In genomic region chr18:62325806-62326645, GRCh38 we compare ENCODE assay signal across 8 cellular contexts. TPM values are rescaled to one million over a fixed set of nuclear protein-coding genes. Genes with fewer than 3 reads are reported as not detected.
DNase-seq lines count a peak whose midpoint lies in the region; ATAC-seq, FAIRE-seq and TF ChIP-seq lines count a peak whose summit lies in the region.

No MANE protein-coding gene starts in this region.

- H3K4me3 ChIP-seq in OCI-LY3 (ENCODE audit: low read length) (peak overlapping the region; percentile 78), left lung (peak overlapping the region; percentile 22 to 59), stomach (peak overlapping the region; percentile 47 to 71 (median 60))

- peak overlapping the region; percentile 52 for H3K9ac ChIP-seq in OCI-LY3 (ENCODE audit: low read length)

- intact Hi-C loops in MCF 10A (cut with micrococcal nuclease): loop anchor here (1.0 to 5.0 kb wide), 2 partner anchors 144 to 258 kb away; no protein-coding TSS in a partner anchor
- intact Hi-C loops in left lung (cut with DNase I): no loop called here
- intact Hi-C loops in stomach (cut with DNase I; ENCODE audit: low total_unique reads): no loop called here

- H2AFZ ChIP-seq in OCI-LY3 (ENCODE audit: low read depth, low read length): peak overlapping the region; percentile 72

- TF ChIP-seq POLR2A in stomach (IDR thresholded peaks at IDR 0.05): no peak

- DNase-seq in D721Med (ENCODE audit: insufficient read length, low spot score) (no peak), MCF 10A (ENCODE audit: unreplicated experiment) (peak; percentile 18), left lung (peak in 1 of 2 donors; percentile 83), stomach (no peak), GOT3 (lab: John Stamatoyannopoulos, UW) (no peak), occipital lobe (lab: John Stamatoyannopoulos, UW) (no peak)

- H3K4me3 Mint-ChIP-seq in MCF 10A (ENCODE audit: unreplicated experiment): peak overlapping the region; percentile 75

- H3K9me3 ChIP-seq in OCI-LY3 (ENCODE audit: insufficient read depth, low read length): no peaks in the 10 kb centered on the region
- H3K9me3 ChIP-seq in left lung: no peaks in the 10 kb centered on the region
- no peaks in the 10 kb centered on the region for H3K9me3 ChIP-seq in stomach

- peak; percentile 97 for FAIRE-seq in D721Med (lab: Jason Lieb, UNC)

- POLR2A ChIA-PET in MCF 10A (lab: Yijun Ruan, JAX): interaction anchor here (0.7 to 1.6 kb wide), 6 partner anchors 9 to 384 kb away, joined by 3 to 6 read pairs (median 3); partner anchors contain the start of gene ZCCHC2

- H3K36me3 ChIP-seq in OCI-LY3 (replicated peaks; ENCODE audit: low read depth, low read length) (no peaks in the 10 kb centered on the region), left lung (no peaks in the 10 kb centered on the region), stomach (no peaks in the 10 kb centered on the region)

- no peak overlapping the region for H3K27ac Mint-ChIP-seq in MCF 10A (ENCODE audit: low read depth, unreplicated experiment)

- peaks cover 30% of the 10 kb centered on the region for H3K27me3 Mint-ChIP-seq in MCF 10A (ENCODE audit: insufficient read depth, unreplicated experiment)

- ATAC-seq in GM21737 (IDR thresholded peaks at IDR 0.05; ENCODE audit: unreplicated experiment): peak; percentile 23
- ATAC-seq in left lung: peak; percentile 33

- H3K9me3 Mint-ChIP-seq in MCF 10A (ENCODE audit: unreplicated experiment): no peaks in the 10 kb centered on the region

- H3K27ac ChIP-seq in OCI-LY3 (ENCODE audit: low read length): no peak overlapping the region
- no peak overlapping the region for H3K27ac ChIP-seq in left lung
- H3K27ac ChIP-seq in stomach: peak overlapping the region in 4 of 5 donors; percentile 16 to 63 (median 38)

- H3K4me1 ChIP-seq in OCI-LY3 (ENCODE audit: low read length): peaks cover 25% of the 10 kb centered on the region
- peaks cover 8 to 43% of the 10 kb centered on the region in 2 donors for H3K4me1 ChIP-seq in left lung
- peaks cover 40 to 71% (median 57%) of the 10 kb centered on the region in 4 donors for H3K4me1 ChIP-seq in stomach

- peaks cover 90% of the 10 kb centered on the region for H3K27me3 ChIP-seq in OCI-LY3 (ENCODE audit: low read depth, low read length)
- peaks cover 30 to 91% of the 10 kb centered on the region in 2 donors for H3K27me3 ChIP-seq in left lung
- H3K27me3 ChIP-seq in stomach: peaks cover 6 to 75% (median 31%) of the 10 kb centered on the region in 3 donors

- BruUV-seq in MCF 10A (replicated peaks; lab: Mats Ljungman, UMichigan): TSS peak; percentile 24

- peaks cover 7% of the 10 kb centered on the region; the same call in 1 of the 2 replicates for H4K20me1 ChIP-seq in OCI-LY3 (ENCODE audit: insufficient read depth, low read length)

- peaks cover 18% of the 10 kb centered on the region for H3K4me1 Mint-ChIP-seq in MCF 10A (ENCODE audit: insufficient read depth, unreplicated experiment)

- no peak for TF ChIP-seq EP300 in stomach (IDR thresholded peaks at IDR 0.05)

- peak overlapping the region; percentile 96 for H3K4me2 ChIP-seq in OCI-LY3 (ENCODE audit: low read length)

- 3 to 9% (median 3%) methylated on average over 27 to 45 of the region's 45 CpGs for WGBS in stomach, 5 donors

- CTCF ChIA-PET in MCF 10A (lab: Yijun Ruan, JAX): interaction anchor here (0.6 to 3.0 kb wide), 6 partner anchors 70 to 523 kb away, joined by 3 to 12 read pairs (median 4); no protein-coding TSS in a partner anchor

- H3K36me3 Mint-ChIP-seq in MCF 10A (ENCODE audit: insufficient read depth, unreplicated experiment): no peaks in the 10 kb centered on the region

- TF ChIP-seq CTCF in D721Med (IDR thresholded peaks at IDR 0.05; ENCODE audit: insufficient read depth, missing control alignments) (no peak), OCI-LY3 (IDR thresholded peaks at IDR 0.05; ENCODE audit: low read depth, low read length) (no peak), MCF 10A (IDR thresholded peaks at IDR 0.05; ENCODE audit: unreplicated experiment) (no peak), left lung (IDR thresholded peaks at IDR 0.05) (no peak), stomach (IDR thresholded peaks at IDR 0.05) (no peak)

- no peaks in the 10 kb centered on the region for H3K79me2 ChIP-seq in OCI-LY3 (ENCODE audit: low read length)

RNA-seq across cellular contexts. Expression of gene TNFRSF11A, which starts 0.9 kb away (rescaled TPM):
- total RNA-seq in MCF 10A (2022) (2.3 and 3.0 TPM in 2 replicates), left lung (1 to 10 TPM; 4.7 to 8.9 TPM), stomach (10 to 100 TPM in 3 of 5 donors, 1 to 10 TPM in 1, under 1 TPM in 1; 0.45 to 50.3 (median 18.5) TPM), occipital lobe (1.6 TPM)
- 1 to 10 TPM in 1 of 3 donors, under 1 TPM in 2; 0.50 to 1.2 (median 0.92) TPM for polyA plus RNA-seq in stomach

Comparison
In these comparisons a context has a peak if more than half of its experiments do, and no peak if none do; other contexts are left out.
1. H3K27ac ChIP-seq: peak in stomach (4 of 5); none in OCI-LY3 (single experiment) and left lung (0 of 2).
2. Peak in every context shown above with its lines, with median percentiles within 50 percentile points of each other: H3K4me3 ChIP-seq.